Comparison of ENCODE assay signal across 8 cellular contexts in genomic region chr10:62815373-62816111, GRCh38. TPM values are rescaled to one million over a fixed set of nuclear protein-coding genes. Genes with fewer than 3 reads are reported as not detected.
DNase-seq lines count a peak whose midpoint lies in the region; ATAC-seq, FAIRE-seq and TF ChIP-seq lines count a peak whose summit lies in the region.

No MANE protein-coding gene starts in this region.

- no peak overlapping the region for H4K91ac ChIP-seq in mesenchymal stem cell (ENCODE audit: low read length)

- H3K79me1 ChIP-seq in mesenchymal stem cell (replicated peaks; ENCODE audit: low read length, poor library complexity, severe bottlenecking): no peaks in the 10 kb centered on the region

- no peak for TF ChIP-seq POLR2A in H54 (IDR thresholded peaks at IDR 0.05; ENCODE audit: low read depth, low read length)

- no peak overlapping the region for H3K27ac ChIP-seq in SK-N-MC
- no peak overlapping the region for H3K27ac ChIP-seq in mesenchymal stem cell (ENCODE audit: low read length, poor library complexity, severe bottlenecking)
- H3K27ac ChIP-seq in thoracic aorta: no peak overlapping the region

- H3K27ac Mint-ChIP-seq in dendritic cell treated with granulocyte-macrophage colony-stimulating factor and Interleukin-4, amounts not matched to agents 40 ng/mL and 50 ng/mL, for 4 days: peak overlapping the region; percentile 98

- H2BK5ac ChIP-seq in mesenchymal stem cell (ENCODE audit: low read depth, low read length, poor library complexity, severe bottlenecking): no peak overlapping the region

- H3K9me3 ChIP-seq in SK-N-MC (ENCODE audit: low read depth, low read length) (no peaks in the 10 kb centered on the region), mesenchymal stem cell (ENCODE audit: control insufficient read depth, low read length) (no peaks in the 10 kb centered on the region), thoracic aorta (no peaks in the 10 kb centered on the region)

- no peaks in the 10 kb centered on the region for H3K9me3 Mint-ChIP-seq in dendritic cell treated with granulocyte-macrophage colony-stimulating factor and Interleukin-4, amounts not matched to agents 40 ng/mL and 50 ng/mL, for 4 days

- peaks cover 9 to 51% of the 10 kb centered on the region in 2 experiments for H3K27me3 ChIP-seq in mesenchymal stem cell (ENCODE audit: control insufficient read depth in 1 of 2, insufficient read depth in 1 of 2, low read length in 2 of 2)
- no peaks in the 10 kb centered on the region for H3K27me3 ChIP-seq in thoracic aorta (replicated peaks; ENCODE audit: insufficient read depth)

- H3K4me3 ChIP-seq in SK-N-MC (peak overlapping the region; percentile 83), mesenchymal stem cell (ENCODE audit: insufficient read depth in 1 of 2, low read depth in 1 of 2, low read length in 2 of 2) (peak overlapping the region; percentile 44 to 93), thoracic aorta (peak overlapping the region; percentile 95)

- H3K9ac ChIP-seq in SK-N-MC (ENCODE audit: insufficient read length) (peak overlapping the region; percentile 57), mesenchymal stem cell (ENCODE audit: low read length) (peak overlapping the region; percentile 96)

- peaks cover 13% of the 10 kb centered on the region for H3K27me3 Mint-ChIP-seq in dendritic cell treated with granulocyte-macrophage colony-stimulating factor and Interleukin-4, amounts not matched to agents 40 ng/mL and 50 ng/mL, for 4 days

- ATAC-seq in thoracic aorta (ENCODE audit: insufficient number of reproducible peaks, low FRiP score, low read depth): no peak

- TF ChIP-seq CTCF in thoracic aorta (IDR thresholded peaks at IDR 0.05): no peak

- H3K23ac ChIP-seq in mesenchymal stem cell (ENCODE audit: low read length in 2 of 2): no peak overlapping the region

- H3K36me3 Mint-ChIP-seq in dendritic cell treated with granulocyte-macrophage colony-stimulating factor and Interleukin-4, amounts not matched to agents 40 ng/mL and 50 ng/mL, for 4 days (ENCODE audit: low read depth): peaks cover 64% of the 10 kb centered on the region

- H2BK120ac ChIP-seq in mesenchymal stem cell (ENCODE audit: low read depth, low read length): peak overlapping the region; percentile 62

- no peak overlapping the region for H2AFZ ChIP-seq in mesenchymal stem cell (ENCODE audit: low read depth, low read length)

- H2BK15ac ChIP-seq in mesenchymal stem cell (ENCODE audit: low read depth, poor library complexity, severe bottlenecking): no peak overlapping the region

- peak overlapping the region; percentile 66 for H3K4me2 ChIP-seq in mesenchymal stem cell (ENCODE audit: low read length, poor library complexity, severe bottlenecking)

- H3K4me1 ChIP-seq in mesenchymal stem cell (ENCODE audit: control insufficient read depth, insufficient read depth, low read depth, low read length) (peaks cover 31% of the 10 kb centered on the region), thoracic aorta (ENCODE audit: control insufficient read depth in 1 of 2, low read depth in 2 of 2) (peaks cover 20 to 44% of the 10 kb centered on the region in 2 donors)

- peak overlapping the region; percentile 98 for H3K4me3 Mint-ChIP-seq in dendritic cell treated with granulocyte-macrophage colony-stimulating factor and Interleukin-4, amounts not matched to agents 40 ng/mL and 50 ng/mL, for 4 days

- FAIRE-seq in H54 (lab: Jason Lieb, UNC): no peak

- DNase-seq in DMS53 (lab: John Stamatoyannopoulos, UW): peak; percentile 59
- DNase-seq in SK-N-MC (ENCODE audit: low read depth, low spot score): no peak
- peak; percentile 41 for DNase-seq in mesenchymal stem cell
- no peak for DNase-seq in thoracic aorta (ENCODE audit: low spot score)
- DNase-seq in NCI-H2081 (lab: John Stamatoyannopoulos, UW): no peak
- DNase-seq in occipital lobe (lab: John Stamatoyannopoulos, UW): no peak
- no peak for DNase-seq in H54 (ENCODE audit: insufficient read length, low spot score)

- no peak overlapping the region for H3K18ac ChIP-seq in mesenchymal stem cell (ENCODE audit: low read depth in 1 of 2, low read length in 2 of 2)

- under 1% methylated on average over 55 of the region's 61 CpGs for WGBS in mesenchymal stem cell

- H3K4me1 Mint-ChIP-seq in dendritic cell treated with granulocyte-macrophage colony-stimulating factor and Interleukin-4, amounts not matched to agents 40 ng/mL and 50 ng/mL, for 4 days (ENCODE audit: low read depth): peaks cover 64% of the 10 kb centered on the region

- peak overlapping the region in 1 of 2 experiments; percentile 24 for H3K4ac ChIP-seq in mesenchymal stem cell (ENCODE audit: low read depth in 1 of 2, low read length in 2 of 2)

- H4K8ac ChIP-seq in mesenchymal stem cell (ENCODE audit: low read length): peak overlapping the region; percentile 48

- intact Hi-C loops in dendritic cell treated with granulocyte-macrophage colony-stimulating factor and Interleukin-4, amounts not matched to agents 40 ng/mL and 50 ng/mL, for 4 days (cut with micrococcal nuclease): loop anchor here (1.0 to 10.0 kb wide), 5 partner anchors 9 to 449 kb away; no protein-coding TSS in a partner anchor

- no peaks in the 10 kb centered on the region for H3K36me3 ChIP-seq in SK-N-MC (ENCODE audit: insufficient read depth, low read length)
- H3K36me3 ChIP-seq in mesenchymal stem cell (ENCODE audit: control insufficient read depth in 1 of 2, insufficient read depth in 2 of 2, low read depth in 1 of 2, low read length in 2 of 2): peaks cover 0 to 32% of the 10 kb centered on the region in 2 experiments
- H3K36me3 ChIP-seq in thoracic aorta: no peaks in the 10 kb centered on the region

- no peak overlapping the region for H3K14ac ChIP-seq in mesenchymal stem cell (ENCODE audit: low read length in 2 of 2)

- no peak overlapping the region for H2AK5ac ChIP-seq in mesenchymal stem cell (ENCODE audit: low read length, severe bottlenecking)

- H2BK12ac ChIP-seq in mesenchymal stem cell (ENCODE audit: low read length in 2 of 2): no peak overlapping the region

RNA-seq across cellular contexts. Expression of gene EGR2, which starts 0.6 kb away (rescaled TPM):
- polyA plus RNA-seq in mesenchymal stem cell (2013, experiment 1 of 2): 0.47 TPM
- 0.33 TPM for polyA plus RNA-seq in mesenchymal stem cell (2013, experiment 2 of 2)
- total RNA-seq in thoracic aorta: 1 to 10 TPM in 1 of 2 donors, under 1 TPM in 1; 0.95 to 3.3 TPM
- 1.6 TPM for total RNA-seq in occipital lobe

RNA-seq across cellular contexts. Expression of gene ADO, which starts 11.0 kb away (rescaled TPM):
- polyA plus RNA-seq in mesenchymal stem cell (2013, experiment 1 of 2): 15.1 TPM
- 15.6 TPM for polyA plus RNA-seq in mesenchymal stem cell (2013, experiment 2 of 2)
- 10 to 100 TPM; 15.8 to 22.8 TPM for total RNA-seq in thoracic aorta
- 38.7 TPM for total RNA-seq in occipital lobe

Comparison
In these comparisons a context has a peak if more than half of its experiments do, and no peak if none do; other contexts are left out.
1. DNase-seq: peak in DMS53 (single experiment) and mesenchymal stem cell (single experiment); none in SK-N-MC (single experiment), thoracic aorta (single experiment), NCI-H2081 (0 of 2), occipital lobe (single experiment) and H54 (single experiment).
2. Peak in every context shown above with its lines, with median percentiles within 50 percentile points of each other: H3K4me3 ChIP-seq.